Comparison of ENCODE assay signal across 9 cellular contexts in genomic region chr1:32204943-32205361, GRCh38. TPM values are rescaled to one million over a fixed set of nuclear protein-coding genes. Genes with fewer than 3 reads are reported as not detected.
A peak's percentile ranks its signal among the peaks of the same experiment; 100 is the strongest.
DNase-seq lines count a peak whose midpoint lies in the region; ATAC-seq, FAIRE-seq and TF ChIP-seq lines count a peak whose summit lies in the region.
"Had no signal": no experiment of that assay in that cellular context is flagged by ENCODE, and none has a peak within 500 bp of the region (broad histone marks: within the 10 kb centered on the region; RNA-seq: fewer than 3 reads in every experiment).

No MANE protein-coding gene starts in this region.

- peak overlapping the region; percentile 85 for H3K4me2 ChIP-seq in endothelial cell of umbilical vein (ENCODE audit: insufficient read depth, low read length)

- TF ChIP-seq CTCF in endothelial cell of umbilical vein (IDR thresholded peaks at IDR 0.05; ENCODE audit: extremely low read depth in 1 of 2, insufficient read depth in 1 of 2, low read depth in 1 of 2, low read length in 2 of 2) (no peak), neutrophil (IDR thresholded peaks at IDR 0.05) (no peak)

- H3K4me3 ChIP-seq in endothelial cell of umbilical vein (replicated peaks in 1 of 3; ENCODE audit: insufficient read depth in 1 of 3, low read depth in 1 of 3, low read length in 3 of 3) (peak overlapping the region; percentile 53 to 68 (median 68)), neutrophil (ENCODE audit: low read depth in 1 of 2, low read length in 1 of 2) (peak overlapping the region; percentile 66 to 71)

- peak overlapping the region; percentile 83 for H3K9ac ChIP-seq in endothelial cell of umbilical vein (replicated peaks; ENCODE audit: extremely low read depth, insufficient read depth, low read length)

- no peak for FAIRE-seq in endothelial cell of umbilical vein (lab: Jason Lieb, UNC)

- CTCF ChIA-PET in endothelial cell of umbilical vein (lab: Charles Lee), result interaction anchor here (1.2 to 3.4 kb wide), 2 partner anchors 11 to 111 kb away, joined by 5 to 25 read pairs; no protein-coding TSS in a partner anchor

- H2AFZ ChIP-seq in endothelial cell of umbilical vein (ENCODE audit: low read depth, low read length), result peak overlapping the region; percentile 96

- BruUV-seq in endothelial cell of umbilical vein (replicated peaks; lab: Mats Ljungman, UMichigan), result no TSS peak

- H3K4me1 ChIP-seq in endothelial cell of umbilical vein (ENCODE audit: control insufficient read depth, extremely low read depth, insufficient read depth, low read length) (peaks cover 27% of the 10 kb centered on the region), neutrophil (ENCODE audit: control insufficient read depth in 1 of 2, insufficient read depth in 1 of 2, low read depth in 1 of 2, low read length in 1 of 2) (peaks cover 36% of the 10 kb centered on the region in 2 experiments)

- H3K27me3 ChIP-seq in endothelial cell of umbilical vein (ENCODE audit: control insufficient read depth in 2 of 2, insufficient read depth in 2 of 2, low read length in 2 of 2), result no peaks in the 10 kb centered on the region
- H3K27me3 ChIP-seq in neutrophil, result peaks cover 13% of the 10 kb centered on the region

- intact Hi-C loops in endothelial cell of umbilical vein (cut with micrococcal nuclease), result no loop called here

- H3K36me3 ChIP-seq in endothelial cell of umbilical vein (ENCODE audit: control insufficient read depth in 2 of 2, extremely low read depth in 1 of 2, insufficient read depth in 2 of 2, low read length in 2 of 2) (no peaks in the 10 kb centered on the region), neutrophil (no peaks in the 10 kb centered on the region)

- no peaks in the 10 kb centered on the region for H3K79me2 ChIP-seq in endothelial cell of umbilical vein (ENCODE audit: control insufficient read depth, insufficient read depth, low read length)

- peak; percentile 43 for DNase-seq in COR-L47 (lab: John Stamatoyannopoulos, UW)
- DNase-seq in NCI-H748 treated with DMSO at 0.1 percent for 48 hours (lab: John Stamatoyannopoulos, UW), result peak; percentile 17
- no peak for DNase-seq in endothelial cell of umbilical vein (ENCODE audit: low read depth, low spot score)
- DNase-seq in DMS153 treated with DMSO at 0.1 percent for 48 hours (lab: John Stamatoyannopoulos, UW; ENCODE audit: unreplicated experiment), result no peak
- DNase-seq in GDM1 (lab: John Stamatoyannopoulos, UW), result no peak
- no peak for DNase-seq in DMS 273 treated with DMSO at 0.1 percent for 48 hours (lab: John Stamatoyannopoulos, UW)

- H3K9me3 ChIP-seq in endothelial cell of umbilical vein (replicated peaks; ENCODE audit: control insufficient read depth, insufficient read depth, low read length), result no peaks in the 10 kb centered on the region
- H3K9me3 ChIP-seq in neutrophil, result no peaks in the 10 kb centered on the region

- TF ChIP-seq POLR2A in endothelial cell of umbilical vein (IDR thresholded peaks at IDR 0.05; ENCODE audit: low read depth, low read length), result no peak

- POLR2A ChIA-PET in endothelial cell of umbilical vein (lab: Charles Lee), result interaction anchor here (1.1 to 1.7 kb wide), 2 partner anchors 131 to 190 kb away, joined by 3 to 4 read pairs; partner anchors contain the start of gene MARCKSL1

- ATAC-seq in HG03565 (IDR thresholded peaks at IDR 0.05; ENCODE audit: unreplicated experiment), result no peak

- no peaks in the 10 kb centered on the region for H3K9me1 ChIP-seq in endothelial cell of umbilical vein (replicated peaks; ENCODE audit: control insufficient read depth, extremely low read depth, insufficient read depth, low read length)

- dilution Hi-C loops in endothelial cell of umbilical vein (cut with MboI; ENCODE audit: extremely low pct_ligation_motif_present, low sequenced_read_pairs), result no loop called here

- H3K27ac ChIP-seq in endothelial cell of umbilical vein (ENCODE audit: insufficient read depth, low read depth, low read length) (no peak overlapping the region), neutrophil (peak overlapping the region; percentile 19)

- H4K20me1 ChIP-seq in endothelial cell of umbilical vein (replicated peaks; ENCODE audit: control insufficient read depth, extremely low read depth, insufficient read depth, low read length), result no peaks in the 10 kb centered on the region

TF ChIP-seq in endothelial cell of umbilical vein, 7 proteins besides CTCF, POLR2A, EP300 and RAD21:
- TF ChIP-seq JUN (IDR thresholded peaks at IDR 0.05; ENCODE audit: borderline replicate concordance, insufficient read depth, insufficient read length, low read depth), result no peak
- no peak for TF ChIP-seq MAX (IDR thresholded peaks at IDR 0.05; ENCODE audit: insufficient read depth, insufficient read length)
- no peak for TF ChIP-seq FOS (IDR thresholded peaks at IDR 0.05; ENCODE audit: borderline replicate concordance, insufficient read depth, low read length)
- no peak for TF ChIP-seq POLR2AphosphoS5 (IDR thresholded peaks at IDR 0.05; ENCODE audit: insufficient read depth, low read depth, low read length)
- no peak for TF ChIP-seq EZH2 (IDR thresholded peaks at IDR 0.05; ENCODE audit: borderline replicate concordance, low read depth, low read length, severe bottlenecking)
- TF ChIP-seq GATA2 (IDR thresholded peaks at IDR 0.05; ENCODE audit: insufficient read depth, insufficient read length, low read depth, low read length), result no peak
- no peak for TF ChIP-seq MYC (IDR thresholded peaks at IDR 0.05; ENCODE audit: low read depth, low read length)

RNA-seq across cellular contexts. Expression of gene IQCC, which starts 0.5 kb away (rescaled TPM):
- total RNA-seq in endothelial cell of umbilical vein, result 1.8 and 2.2 TPM in 2 replicates
- 1.1 and 1.3 TPM in 2 replicates for polyA plus RNA-seq in endothelial cell of umbilical vein
- polyA plus RNA-seq in endothelial cell of umbilical vein (2011; cell fraction: cytosol; rRNA removed), result 1.2 and 1.4 TPM in 2 replicates
- polyA plus RNA-seq in endothelial cell of umbilical vein (2011; cell fraction: nucleus; rRNA removed), result 1.8 and 2.0 TPM in 2 replicates
- 1.0 and 1.2 TPM in 2 replicates for polyA plus RNA-seq in endothelial cell of umbilical vein (2012)
- 0.63 and 1.9 TPM in 2 replicates for polyA minus RNA-seq in endothelial cell of umbilical vein
- 4.3 TPM for polyA minus RNA-seq in endothelial cell of umbilical vein (2011; cell fraction: cytosol; rRNA and poly(A)+ RNA removed)
- 0.82 and 1.3 TPM in 2 replicates for polyA minus RNA-seq in endothelial cell of umbilical vein (2011; cell fraction: nucleus; rRNA and poly(A)+ RNA removed)

RNA-seq across cellular contexts. Expression of gene DCDC2B, which starts 3.9 kb away (rescaled TPM):
- not detected in 2 replicates for total RNA-seq in endothelial cell of umbilical vein
- not detected in 2 replicates for polyA plus RNA-seq in endothelial cell of umbilical vein
- not detected in 2 replicates for polyA plus RNA-seq in endothelial cell of umbilical vein (2011; cell fraction: cytosol; rRNA removed)
- polyA plus RNA-seq in endothelial cell of umbilical vein (2011; cell fraction: nucleus; rRNA removed), result not detected in 2 replicates
- 0.12 TPM in 1 of 2 replicates, not detected in the other for polyA plus RNA-seq in endothelial cell of umbilical vein (2012)
- polyA minus RNA-seq in endothelial cell of umbilical vein, result not detected in 2 replicates
- not detected for polyA minus RNA-seq in endothelial cell of umbilical vein (2011; cell fraction: cytosol; rRNA and poly(A)+ RNA removed)
- 0.24 TPM in 1 of 2 replicates, not detected in the other for polyA minus RNA-seq in endothelial cell of umbilical vein (2011; cell fraction: nucleus; rRNA and poly(A)+ RNA removed)
- total RNA-seq: dermis microvascular lymphatic vessel endothelial cell had no signal

RNA-seq across cellular contexts. Expression of gene CCDC28B, which starts 4.6 kb away (rescaled TPM):
- 12.0 and 15.3 TPM in 2 replicates for total RNA-seq in endothelial cell of umbilical vein
- 14.8 and 19.1 TPM in 2 replicates for polyA plus RNA-seq in endothelial cell of umbilical vein
- 15.1 and 21.3 TPM in 2 replicates for polyA plus RNA-seq in endothelial cell of umbilical vein (2011; cell fraction: cytosol; rRNA removed)
- 7.9 and 8.0 TPM in 2 replicates for polyA plus RNA-seq in endothelial cell of umbilical vein (2011; cell fraction: nucleus; rRNA removed)
- 13.4 and 15.7 TPM in 2 replicates for polyA plus RNA-seq in endothelial cell of umbilical vein (2012)
- 8.3 and 10.1 TPM in 2 replicates for polyA minus RNA-seq in endothelial cell of umbilical vein
- polyA minus RNA-seq in endothelial cell of umbilical vein (2011; cell fraction: cytosol; rRNA and poly(A)+ RNA removed), result not detected
- polyA minus RNA-seq in endothelial cell of umbilical vein (2011; cell fraction: nucleus; rRNA and poly(A)+ RNA removed), result 1.1 and 3.2 TPM in 2 replicates

RNA-seq across cellular contexts. Expression of gene TMEM234, which starts 17.2 kb away (rescaled TPM):
- total RNA-seq in endothelial cell of umbilical vein, result 15.7 and 20.7 TPM in 2 replicates
- polyA plus RNA-seq in endothelial cell of umbilical vein, result 21.3 and 23.2 TPM in 2 replicates
- 15.7 and 18.1 TPM in 2 replicates for polyA plus RNA-seq in endothelial cell of umbilical vein (2011; cell fraction: cytosol; rRNA removed)
- polyA plus RNA-seq in endothelial cell of umbilical vein (2011; cell fraction: nucleus; rRNA removed), result 68.7 and 93.2 TPM in 2 replicates
- 12.0 and 14.8 TPM in 2 replicates for polyA plus RNA-seq in endothelial cell of umbilical vein (2012)
- 30.8 and 31.6 TPM in 2 replicates for polyA minus RNA-seq in endothelial cell of umbilical vein
- polyA minus RNA-seq in endothelial cell of umbilical vein (2011; cell fraction: cytosol; rRNA and poly(A)+ RNA removed), result 5.2 TPM
- polyA minus RNA-seq in endothelial cell of umbilical vein (2011; cell fraction: nucleus; rRNA and poly(A)+ RNA removed), result 34.2 and 37.8 TPM in 2 replicates

RNA-seq across cellular contexts. Expression of gene EIF3I, which starts 17.3 kb away (rescaled TPM):
- 186 and 203 TPM in 2 replicates for total RNA-seq in endothelial cell of umbilical vein
- polyA plus RNA-seq in endothelial cell of umbilical vein, result 301 and 331 TPM in 2 replicates
- 369 and 396 TPM in 2 replicates for polyA plus RNA-seq in endothelial cell of umbilical vein (2011; cell fraction: cytosol; rRNA removed)
- polyA plus RNA-seq in endothelial cell of umbilical vein (2011; cell fraction: nucleus; rRNA removed), result 106 and 109 TPM in 2 replicates
- 244 and 245 TPM in 2 replicates for polyA plus RNA-seq in endothelial cell of umbilical vein (2012)
- 612 and 675 TPM in 2 replicates for polyA minus RNA-seq in endothelial cell of umbilical vein
- polyA minus RNA-seq in endothelial cell of umbilical vein (2011; cell fraction: cytosol; rRNA and poly(A)+ RNA removed), result 141 TPM
- polyA minus RNA-seq in endothelial cell of umbilical vein (2011; cell fraction: nucleus; rRNA and poly(A)+ RNA removed), result 24.3 and 40.3 TPM in 2 replicates

Comparison
In these comparisons a context has a peak if more than half of its experiments do, and no peak if none do; other contexts are left out.
1. DNase-seq: peak in COR-L47 (single experiment) and NCI-H748 treated with DMSO at 0.1 percent for 48 hours (single experiment); none in endothelial cell of umbilical vein (single experiment), DMS153 treated with DMSO at 0.1 percent for 48 hours (single experiment), GDM1 (single experiment) and DMS 273 treated with DMSO at 0.1 percent for 48 hours (single experiment).